In genomic region chr1:238027366-238027765, GRCh38 we compare ENCODE assay signal across 1 cellular context.
TF ChIP-seq lines count a peak whose summit lies in the region.

No MANE protein-coding gene starts in this region.

TF ChIP-seq in GM23338, 12 proteins besides CTCF, POLR2A, EP300 and RAD21 (continued from another document):
- no peak for TF ChIP-seq ZNF462 (CRISPR knock-in tag; IDR thresholded peaks at IDR 0.05)
- TF ChIP-seq ZNF331 (CRISPR knock-in tag; IDR thresholded peaks at IDR 0.05; ENCODE audit: low read depth): no peak
- no peak for TF ChIP-seq EZH2 (IDR thresholded peaks at IDR 0.05; ENCODE audit: low read depth, unreplicated experiment)
- TF ChIP-seq, protein P1, sequence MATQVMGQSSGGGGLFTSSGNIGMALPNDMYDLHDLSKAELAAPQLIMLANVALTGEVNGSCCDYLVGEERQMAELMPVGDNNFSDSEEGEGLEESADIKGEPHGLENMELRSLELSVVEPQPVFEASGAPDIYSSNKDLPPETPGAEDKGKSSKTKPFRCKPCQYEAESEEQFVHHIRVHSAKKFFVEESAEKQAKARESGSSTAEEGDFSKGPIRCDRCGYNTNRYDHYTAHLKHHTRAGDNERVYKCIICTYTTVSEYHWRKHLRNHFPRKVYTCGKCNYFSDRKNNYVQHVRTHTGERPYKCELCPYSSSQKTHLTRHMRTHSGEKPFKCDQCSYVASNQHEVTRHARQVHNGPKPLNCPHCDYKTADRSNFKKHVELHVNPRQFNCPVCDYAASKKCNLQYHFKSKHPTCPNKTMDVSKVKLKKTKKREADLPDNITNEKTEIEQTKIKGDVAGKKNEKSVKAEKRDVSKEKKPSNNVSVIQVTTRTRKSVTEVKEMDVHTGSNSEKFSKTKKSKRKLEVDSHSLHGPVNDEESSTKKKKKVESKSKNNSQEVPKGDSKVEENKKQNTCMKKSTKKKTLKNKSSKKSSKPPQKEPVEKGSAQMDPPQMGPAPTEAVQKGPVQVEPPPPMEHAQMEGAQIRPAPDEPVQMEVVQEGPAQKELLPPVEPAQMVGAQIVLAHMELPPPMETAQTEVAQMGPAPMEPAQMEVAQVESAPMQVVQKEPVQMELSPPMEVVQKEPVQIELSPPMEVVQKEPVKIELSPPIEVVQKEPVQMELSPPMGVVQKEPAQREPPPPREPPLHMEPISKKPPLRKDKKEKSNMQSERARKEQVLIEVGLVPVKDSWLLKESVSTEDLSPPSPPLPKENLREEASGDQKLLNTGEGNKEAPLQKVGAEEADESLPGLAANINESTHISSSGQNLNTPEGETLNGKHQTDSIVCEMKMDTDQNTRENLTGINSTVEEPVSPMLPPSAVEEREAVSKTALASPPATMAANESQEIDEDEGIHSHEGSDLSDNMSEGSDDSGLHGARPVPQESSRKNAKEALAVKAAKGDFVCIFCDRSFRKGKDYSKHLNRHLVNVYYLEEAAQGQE (IDR thresholded peaks at IDR 0.05; ENCODE audit: unreplicated experiment): no peak
- no peak for TF ChIP-seq EZH2phosphoT487 (IDR thresholded peaks at IDR 0.05; ENCODE audit: unreplicated experiment)
- no peak for TF ChIP-seq POLR2AphosphoS5 (IDR thresholded peaks at IDR 0.05; ENCODE audit: low read depth)
- no peak for TF ChIP-seq JUNB (IDR thresholded peaks at IDR 0.05; ENCODE audit: unreplicated experiment)
- TF ChIP-seq CREB1 (CRISPR knock-in tag; IDR thresholded peaks at IDR 0.05; ENCODE audit: low read depth): no peak
TF ChIP-seq in GM23338: peak in this region for 0.
